35 cellular contexts compared by ENCODE assay signal in genomic region chr4:146292508-146292907, GRCh38.
"Had no signal": no experiment of that assay in that cellular context is flagged by ENCODE, and none has a peak within 500 bp of the region (broad histone marks: within the 10 kb centered on the region; RNA-seq: fewer than 3 reads in every experiment).

No MANE protein-coding gene starts in this region.

- H3K9me3 ChIP-seq: MG63 had no signal

- H3K4me3 ChIP-seq: MG63 had no signal

- H3K36me3 ChIP-seq: MG63 had no signal

- DNase-seq: Karpas-422, Kasumi-1, MG63, MM.1S, MV-4-11, NCI-H1048, NCI-H1092, NCI-H1092 treated with DMSO at 0.1 percent for 48 hours, NCI-H1105, NCI-H1105 treated with DMSO at 0.1 percent for 48 hours, NCI-H1417, NCI-H1417 treated with DMSO at 0.1 percent for 48 hours, NCI-H1436, NCI-H1436 treated with DMSO at 0.1 percent for 48 hours, NCI-H146, NCI-H1694, NCI-H1694 treated with DMSO at 0.1 percent for 48 hours, NCI-H187, NCI-H187 treated with DMSO at 0.1 percent for 48 hours, NCI-H1930, NCI-H2029, NCI-H2029 treated with DMSO at 0.1 percent for 48 hours, NCI-H2081, NCI-H2081 treated with DMSO at 0.1 percent for 48 hours, NCI-H2107, NCI-H2171, NCI-H2171 treated with DMSO at 0.1 percent for 48 hours, NCI-H2227 treated with DMSO at 0.1 percent for 48 hours, NCI-H226, NCI-H345, NCI-H446, NCI-H446 treated with DMSO at 0.1 percent for 48 hours, NCI-H510A, NCI-H510A treated with DMSO at 0.1 percent for 48 hours, NCI-H524 had no signal

- H3K27me3 ChIP-seq: MG63 had no signal
